1 cellular context compared by ENCODE assay signal in genomic region chr11:128685383-128686044, GRCh38.
TF ChIP-seq lines count a peak whose summit lies in the region.

No MANE protein-coding gene starts in this region.

TF ChIP-seq in GM23338, 12 proteins besides CTCF, POLR2A, EP300 and RAD21 (continued from another document):
- TF ChIP-seq CREB1 (CRISPR knock-in tag; IDR thresholded peaks at IDR 0.05; ENCODE audit: low read depth) (no peak), STAT1 (IDR thresholded peaks at IDR 0.05; ENCODE audit: unreplicated experiment) (no peak), EZH2 (IDR thresholded peaks at IDR 0.05; ENCODE audit: low read depth, unreplicated experiment) (peak; percentile 53), NANOG (IDR thresholded peaks at IDR 0.05; ENCODE audit: borderline replicate concordance) (no peak), ZNF114 (CRISPR knock-in tag; IDR thresholded peaks at IDR 0.05) (no peak), EZH2phosphoT487 (IDR thresholded peaks at IDR 0.05; ENCODE audit: unreplicated experiment) (no peak)
